1 cellular context compared by ENCODE assay signal in the genomic region with DNA sequence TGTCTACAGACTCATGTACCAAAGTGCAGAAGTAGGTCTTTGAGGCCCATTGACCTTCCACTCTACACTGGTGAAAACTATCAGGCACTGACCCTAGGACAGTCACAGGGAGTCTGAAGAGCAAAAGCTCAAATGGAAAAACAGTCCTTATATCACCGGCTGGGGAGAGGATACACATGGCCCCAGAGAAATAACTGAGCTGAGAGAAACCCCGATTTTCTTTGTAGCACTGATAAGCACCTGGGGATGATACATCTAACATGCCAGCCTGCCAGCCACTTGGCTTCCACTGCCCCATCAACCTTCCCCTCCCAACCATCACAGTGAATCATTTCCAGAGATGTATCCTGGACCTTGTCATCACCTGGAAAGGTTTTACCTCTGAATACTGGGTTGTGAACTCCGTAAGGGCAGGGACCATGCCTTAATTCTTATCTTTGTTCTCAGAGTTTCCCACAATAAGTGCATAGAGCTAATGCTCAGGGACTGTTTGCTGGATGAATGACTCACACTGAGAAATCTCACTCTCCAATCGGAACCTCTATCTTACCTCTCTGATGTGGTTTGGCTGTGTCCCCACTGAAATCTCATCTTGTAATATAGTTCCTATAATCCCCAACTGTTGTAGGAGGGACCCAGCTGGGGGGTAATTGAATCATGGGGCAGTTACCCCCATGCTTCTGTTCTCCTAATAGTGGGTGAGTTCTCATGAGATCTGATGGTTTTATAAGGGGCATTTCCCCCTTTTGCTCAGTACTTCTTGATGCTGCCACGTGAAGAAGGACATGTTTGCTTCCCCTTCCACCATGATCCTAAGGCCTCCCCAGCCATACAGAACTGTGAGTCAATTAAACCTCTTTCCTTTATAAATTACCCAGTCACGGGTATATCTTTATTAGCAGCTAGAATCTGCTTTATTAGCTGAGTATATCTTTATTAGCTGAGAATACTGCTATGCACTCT.
TF ChIP-seq lines count a peak whose summit lies in the region.

No MANE protein-coding gene starts in this region.

TF ChIP-seq in HepG2, 621 proteins besides CTCF, POLR2A, EP300 and RAD21 (continued from another document and continues in another):
- TF ChIP-seq FLYWCH1 (CRISPR knock-in tag; IDR thresholded peaks at IDR 0.05), result no peak
- TF ChIP-seq HDAC2 (CRISPR knock-in tag; IDR thresholded peaks at IDR 0.05), result peak; percentile 96
- TF ChIP-seq TCF7L2 (IDR thresholded peaks at IDR 0.05; ENCODE audit: low read depth, low read length), result peak; percentile 84
- TF ChIP-seq, protein P1, sequence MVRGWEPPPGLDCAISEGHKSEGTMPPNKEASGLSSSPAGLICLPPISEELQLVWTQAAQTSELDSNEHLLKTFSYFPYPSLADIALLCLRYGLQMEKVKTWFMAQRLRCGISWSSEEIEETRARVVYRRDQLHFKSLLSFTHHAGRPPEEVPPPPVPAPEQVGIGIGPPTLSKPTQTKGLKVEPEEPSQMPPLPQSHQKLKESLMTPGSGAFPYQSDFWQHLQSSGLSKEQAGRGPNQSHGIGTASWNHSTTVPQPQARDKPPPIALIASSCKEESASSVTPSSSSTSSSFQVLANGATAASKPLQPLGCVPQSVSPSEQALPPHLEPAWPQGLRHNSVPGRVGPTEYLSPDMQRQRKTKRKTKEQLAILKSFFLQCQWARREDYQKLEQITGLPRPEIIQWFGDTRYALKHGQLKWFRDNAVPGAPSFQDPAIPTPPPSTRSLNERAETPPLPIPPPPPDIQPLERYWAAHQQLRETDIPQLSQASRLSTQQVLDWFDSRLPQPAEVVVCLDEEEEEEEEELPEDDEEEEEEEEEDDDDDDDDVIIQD (CRISPR knock-in tag; IDR thresholded peaks at IDR 0.05; ENCODE audit: low read depth), result peak; percentile 79
- peak; percentile 40; the same call in 1 of the 2 replicates for TF ChIP-seq ZNF33A (CRISPR knock-in tag; IDR thresholded peaks at IDR 0.05; ENCODE audit: borderline replicate concordance)
- TF ChIP-seq ZNF850 (CRISPR knock-in tag; conservative IDR thresholded peaks at IDR 0.05), result peak; percentile 76; the same call in 1 of the 2 replicates
- TF ChIP-seq, protein P2, sequence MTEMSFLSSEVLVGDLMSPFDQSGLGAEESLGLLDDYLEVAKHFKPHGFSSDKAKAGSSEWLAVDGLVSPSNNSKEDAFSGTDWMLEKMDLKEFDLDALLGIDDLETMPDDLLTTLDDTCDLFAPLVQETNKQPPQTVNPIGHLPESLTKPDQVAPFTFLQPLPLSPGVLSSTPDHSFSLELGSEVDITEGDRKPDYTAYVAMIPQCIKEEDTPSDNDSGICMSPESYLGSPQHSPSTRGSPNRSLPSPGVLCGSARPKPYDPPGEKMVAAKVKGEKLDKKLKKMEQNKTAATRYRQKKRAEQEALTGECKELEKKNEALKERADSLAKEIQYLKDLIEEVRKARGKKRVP (CRISPR knock-in tag; IDR thresholded peaks at IDR 0.05), result peak in 1 of 2 experiments; percentile 74; a peak in 2 of 4 replicates
- peak; percentile 41; the same call in 1 of the 2 replicates for TF ChIP-seq CHD2 (IDR thresholded peaks at IDR 0.05; ENCODE audit: low read depth, low read length)
- TF ChIP-seq SIN3A (IDR thresholded peaks at IDR 0.05; ENCODE audit: borderline replicate concordance, low read depth, low read length), result 0 out of 2 replicates have a peak, but pooled peaks have one; percentile 21
- no peak for TF ChIP-seq PRPF4 (IDR thresholded peaks at IDR 0.05; ENCODE audit: low read depth, low read length, poor library complexity, severe bottlenecking)
- peak; percentile 60; the same call in 1 of the 2 replicates for TF ChIP-seq TARDBP (CRISPR knock-in tag; IDR thresholded peaks at IDR 0.05)
- peak; percentile 82; the same call in 1 of the 2 replicates for TF ChIP-seq NFKBIZ (CRISPR knock-in tag; IDR thresholded peaks at IDR 0.05)
- TF ChIP-seq ZNF773 (CRISPR knock-in tag; IDR thresholded peaks at IDR 0.05; ENCODE audit: borderline replicate concordance), result no peak
- TF ChIP-seq KLF9 (CRISPR knock-in tag; IDR thresholded peaks at IDR 0.05; ENCODE audit: low read depth), result 0 out of 2 replicates have a peak, but pooled peaks have one; percentile 45
- 0 out of 2 replicates have a peak, but pooled peaks have one; percentile 27 for TF ChIP-seq HOXA5 (CRISPR knock-in tag; IDR thresholded peaks at IDR 0.05)
- TF ChIP-seq, protein P3, sequence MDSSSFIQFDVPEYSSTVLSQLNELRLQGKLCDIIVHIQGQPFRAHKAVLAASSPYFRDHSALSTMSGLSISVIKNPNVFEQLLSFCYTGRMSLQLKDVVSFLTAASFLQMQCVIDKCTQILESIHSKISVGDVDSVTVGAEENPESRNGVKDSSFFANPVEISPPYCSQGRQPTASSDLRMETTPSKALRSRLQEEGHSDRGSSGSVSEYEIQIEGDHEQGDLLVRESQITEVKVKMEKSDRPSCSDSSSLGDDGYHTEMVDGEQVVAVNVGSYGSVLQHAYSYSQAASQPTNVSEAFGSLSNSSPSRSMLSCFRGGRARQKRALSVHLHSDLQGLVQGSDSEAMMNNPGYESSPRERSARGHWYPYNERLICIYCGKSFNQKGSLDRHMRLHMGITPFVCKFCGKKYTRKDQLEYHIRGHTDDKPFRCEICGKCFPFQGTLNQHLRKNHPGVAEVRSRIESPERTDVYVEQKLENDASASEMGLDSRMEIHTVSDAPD (CRISPR knock-in tag; IDR thresholded peaks at IDR 0.05), result peak; percentile 61; the same call in 1 of the 2 replicates
- peak; percentile 86; the same call in 1 of the 2 replicates for TF ChIP-seq SSRP1 (CRISPR knock-in tag; IDR thresholded peaks at IDR 0.05)
- 0 out of 2 replicates have a peak, but pooled peaks have one; percentile 15 for TF ChIP-seq HOXA7 (CRISPR knock-in tag; IDR thresholded peaks at IDR 0.05)
- TF ChIP-seq, protein P4, sequence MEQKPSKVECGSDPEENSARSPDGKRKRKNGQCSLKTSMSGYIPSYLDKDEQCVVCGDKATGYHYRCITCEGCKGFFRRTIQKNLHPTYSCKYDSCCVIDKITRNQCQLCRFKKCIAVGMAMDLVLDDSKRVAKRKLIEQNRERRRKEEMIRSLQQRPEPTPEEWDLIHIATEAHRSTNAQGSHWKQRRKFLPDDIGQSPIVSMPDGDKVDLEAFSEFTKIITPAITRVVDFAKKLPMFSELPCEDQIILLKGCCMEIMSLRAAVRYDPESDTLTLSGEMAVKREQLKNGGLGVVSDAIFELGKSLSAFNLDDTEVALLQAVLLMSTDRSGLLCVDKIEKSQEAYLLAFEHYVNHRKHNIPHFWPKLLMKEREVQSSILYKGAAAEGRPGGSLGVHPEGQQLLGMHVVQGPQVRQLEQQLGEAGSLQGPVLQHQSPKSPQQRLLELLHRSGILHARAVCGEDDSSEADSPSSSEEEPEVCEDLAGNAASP (CRISPR knock-in tag; IDR thresholded peaks at IDR 0.05; ENCODE audit: borderline replicate concordance), result peak; percentile 97
- TF ChIP-seq, protein P5, sequence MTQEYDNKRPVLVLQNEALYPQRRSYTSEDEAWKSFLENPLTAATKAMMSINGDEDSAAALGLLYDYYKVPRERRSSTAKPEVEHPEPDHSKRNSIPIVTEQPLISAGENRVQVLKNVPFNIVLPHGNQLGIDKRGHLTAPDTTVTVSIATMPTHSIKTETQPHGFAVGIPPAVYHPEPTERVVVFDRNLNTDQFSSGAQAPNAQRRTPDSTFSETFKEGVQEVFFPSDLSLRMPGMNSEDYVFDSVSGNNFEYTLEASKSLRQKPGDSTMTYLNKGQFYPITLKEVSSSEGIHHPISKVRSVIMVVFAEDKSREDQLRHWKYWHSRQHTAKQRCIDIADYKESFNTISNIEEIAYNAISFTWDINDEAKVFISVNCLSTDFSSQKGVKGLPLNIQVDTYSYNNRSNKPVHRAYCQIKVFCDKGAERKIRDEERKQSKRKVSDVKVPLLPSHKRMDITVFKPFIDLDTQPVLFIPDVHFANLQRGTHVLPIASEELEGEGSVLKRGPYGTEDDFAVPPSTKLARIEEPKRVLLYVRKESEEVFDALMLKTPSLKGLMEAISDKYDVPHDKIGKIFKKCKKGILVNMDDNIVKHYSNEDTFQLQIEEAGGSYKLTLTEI (CRISPR knock-in tag; conservative IDR thresholded peaks at IDR 0.05), result no peak
- peak; percentile 98 for TF ChIP-seq NCOA2 (CRISPR knock-in tag; IDR thresholded peaks at IDR 0.05)
- TF ChIP-seq, protein P6, sequence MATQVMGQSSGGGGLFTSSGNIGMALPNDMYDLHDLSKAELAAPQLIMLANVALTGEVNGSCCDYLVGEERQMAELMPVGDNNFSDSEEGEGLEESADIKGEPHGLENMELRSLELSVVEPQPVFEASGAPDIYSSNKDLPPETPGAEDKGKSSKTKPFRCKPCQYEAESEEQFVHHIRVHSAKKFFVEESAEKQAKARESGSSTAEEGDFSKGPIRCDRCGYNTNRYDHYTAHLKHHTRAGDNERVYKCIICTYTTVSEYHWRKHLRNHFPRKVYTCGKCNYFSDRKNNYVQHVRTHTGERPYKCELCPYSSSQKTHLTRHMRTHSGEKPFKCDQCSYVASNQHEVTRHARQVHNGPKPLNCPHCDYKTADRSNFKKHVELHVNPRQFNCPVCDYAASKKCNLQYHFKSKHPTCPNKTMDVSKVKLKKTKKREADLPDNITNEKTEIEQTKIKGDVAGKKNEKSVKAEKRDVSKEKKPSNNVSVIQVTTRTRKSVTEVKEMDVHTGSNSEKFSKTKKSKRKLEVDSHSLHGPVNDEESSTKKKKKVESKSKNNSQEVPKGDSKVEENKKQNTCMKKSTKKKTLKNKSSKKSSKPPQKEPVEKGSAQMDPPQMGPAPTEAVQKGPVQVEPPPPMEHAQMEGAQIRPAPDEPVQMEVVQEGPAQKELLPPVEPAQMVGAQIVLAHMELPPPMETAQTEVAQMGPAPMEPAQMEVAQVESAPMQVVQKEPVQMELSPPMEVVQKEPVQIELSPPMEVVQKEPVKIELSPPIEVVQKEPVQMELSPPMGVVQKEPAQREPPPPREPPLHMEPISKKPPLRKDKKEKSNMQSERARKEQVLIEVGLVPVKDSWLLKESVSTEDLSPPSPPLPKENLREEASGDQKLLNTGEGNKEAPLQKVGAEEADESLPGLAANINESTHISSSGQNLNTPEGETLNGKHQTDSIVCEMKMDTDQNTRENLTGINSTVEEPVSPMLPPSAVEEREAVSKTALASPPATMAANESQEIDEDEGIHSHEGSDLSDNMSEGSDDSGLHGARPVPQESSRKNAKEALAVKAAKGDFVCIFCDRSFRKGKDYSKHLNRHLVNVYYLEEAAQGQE (IDR thresholded peaks at IDR 0.05; ENCODE audit: borderline replicate concordance in 1 of 2, low read depth in 1 of 2, low read length in 2 of 2), result peak in 1 of 2 experiments; percentile 44; a peak in 1 of 4 replicates
- TF ChIP-seq RFX5 (IDR thresholded peaks at IDR 0.05; ENCODE audit: low read depth, low read length), result no peak
- TF ChIP-seq, protein P7, sequence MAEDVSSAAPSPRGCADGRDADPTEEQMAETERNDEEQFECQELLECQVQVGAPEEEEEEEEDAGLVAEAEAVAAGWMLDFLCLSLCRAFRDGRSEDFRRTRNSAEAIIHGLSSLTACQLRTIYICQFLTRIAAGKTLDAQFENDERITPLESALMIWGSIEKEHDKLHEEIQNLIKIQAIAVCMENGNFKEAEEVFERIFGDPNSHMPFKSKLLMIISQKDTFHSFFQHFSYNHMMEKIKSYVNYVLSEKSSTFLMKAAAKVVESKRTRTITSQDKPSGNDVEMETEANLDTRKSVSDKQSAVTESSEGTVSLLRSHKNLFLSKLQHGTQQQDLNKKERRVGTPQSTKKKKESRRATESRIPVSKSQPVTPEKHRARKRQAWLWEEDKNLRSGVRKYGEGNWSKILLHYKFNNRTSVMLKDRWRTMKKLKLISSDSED (CRISPR knock-in tag; IDR thresholded peaks at IDR 0.05), result no peak
- no peak for TF ChIP-seq IKZF1 (IDR thresholded peaks at IDR 0.05)
- no peak for TF ChIP-seq ZBTB8A (CRISPR knock-in tag; IDR thresholded peaks at IDR 0.05; ENCODE audit: borderline replicate concordance, low read depth)
- peak; percentile 87 for TF ChIP-seq ZC3H4 (CRISPR knock-in tag; IDR thresholded peaks at IDR 0.05; ENCODE audit: borderline replicate concordance)
- no peak for TF ChIP-seq ZFP36 (IDR thresholded peaks at IDR 0.05; ENCODE audit: borderline replicate concordance, low read depth, low read length, partially characterized antibody)
- TF ChIP-seq, protein P8, sequence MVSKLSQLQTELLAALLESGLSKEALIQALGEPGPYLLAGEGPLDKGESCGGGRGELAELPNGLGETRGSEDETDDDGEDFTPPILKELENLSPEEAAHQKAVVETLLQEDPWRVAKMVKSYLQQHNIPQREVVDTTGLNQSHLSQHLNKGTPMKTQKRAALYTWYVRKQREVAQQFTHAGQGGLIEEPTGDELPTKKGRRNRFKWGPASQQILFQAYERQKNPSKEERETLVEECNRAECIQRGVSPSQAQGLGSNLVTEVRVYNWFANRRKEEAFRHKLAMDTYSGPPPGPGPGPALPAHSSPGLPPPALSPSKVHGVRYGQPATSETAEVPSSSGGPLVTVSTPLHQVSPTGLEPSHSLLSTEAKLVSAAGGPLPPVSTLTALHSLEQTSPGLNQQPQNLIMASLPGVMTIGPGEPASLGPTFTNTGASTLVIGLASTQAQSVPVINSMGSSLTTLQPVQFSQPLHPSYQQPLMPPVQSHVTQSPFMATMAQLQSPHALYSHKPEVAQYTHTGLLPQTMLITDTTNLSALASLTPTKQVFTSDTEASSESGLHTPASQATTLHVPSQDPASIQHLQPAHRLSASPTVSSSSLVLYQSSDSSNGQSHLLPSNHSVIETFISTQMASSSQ (IDR thresholded peaks at IDR 0.05; ENCODE audit: low read depth), result peak; percentile 80
- TF ChIP-seq, protein P8 (CRISPR knock-in tag; IDR thresholded peaks at IDR 0.05; ENCODE audit: borderline replicate concordance), result peak; percentile 90
- peak; percentile 97 for TF ChIP-seq MED1 (CRISPR knock-in tag; IDR thresholded peaks at IDR 0.05)
- TF ChIP-seq THAP11 (CRISPR knock-in tag; IDR thresholded peaks at IDR 0.05), result peak; percentile 60
- TF ChIP-seq, protein P9, sequence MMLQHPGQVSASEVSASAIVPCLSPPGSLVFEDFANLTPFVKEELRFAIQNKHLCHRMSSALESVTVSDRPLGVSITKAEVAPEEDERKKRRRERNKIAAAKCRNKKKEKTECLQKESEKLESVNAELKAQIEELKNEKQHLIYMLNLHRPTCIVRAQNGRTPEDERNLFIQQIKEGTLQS (CRISPR knock-in tag; IDR thresholded peaks at IDR 0.05), result peak; percentile 98
- TF ChIP-seq HMG20B (CRISPR knock-in tag; conservative IDR thresholded peaks at IDR 0.05), result peak; percentile 99
- TF ChIP-seq NFE2 (CRISPR knock-in tag; IDR thresholded peaks at IDR 0.05), result no peak
- peak; percentile 43; the same call in 1 of the 2 replicates for TF ChIP-seq YEATS4 (CRISPR knock-in tag; IDR thresholded peaks at IDR 0.05; ENCODE audit: borderline replicate concordance)
